ENCODE assay signal across 1 cellular context in genomic region chr7:873367-874002, GRCh38.
TF ChIP-seq lines count a peak whose summit lies in the region.

No MANE protein-coding gene starts in this region.

TF ChIP-seq in HepG2, 621 proteins besides CTCF, POLR2A, EP300 and RAD21 (continued from another document and continues in another):
- TF ChIP-seq RNF219 (CRISPR knock-in tag; IDR thresholded peaks at IDR 0.05), result no peak
- TF ChIP-seq ZNF33A (CRISPR knock-in tag; IDR thresholded peaks at IDR 0.05; ENCODE audit: borderline replicate concordance), result no peak
- no peak for TF ChIP-seq ZNF101 (CRISPR knock-in tag; IDR thresholded peaks at IDR 0.05; ENCODE audit: borderline replicate concordance, low read depth)
- TF ChIP-seq IRF9 (CRISPR knock-in tag; IDR thresholded peaks at IDR 0.05; ENCODE audit: borderline replicate concordance), result peak; percentile 75
- no peak for TF ChIP-seq TRIM24 (CRISPR knock-in tag; IDR thresholded peaks at IDR 0.05)
- TF ChIP-seq ZBTB3 (CRISPR knock-in tag; IDR thresholded peaks at IDR 0.05; ENCODE audit: borderline replicate concordance, low read depth), result no peak
- no peak; the same call in 1 of the 2 replicates for TF ChIP-seq DR1 (CRISPR knock-in tag; IDR thresholded peaks at IDR 0.05)
- no peak for TF ChIP-seq HIVEP1 (CRISPR knock-in tag; IDR thresholded peaks at IDR 0.05)
- TF ChIP-seq SMAD3 (CRISPR knock-in tag; IDR thresholded peaks at IDR 0.05), result peak; percentile 94
- TF ChIP-seq ZNF724P (CRISPR knock-in tag; IDR thresholded peaks at IDR 0.05; ENCODE audit: borderline replicate concordance), result 0 out of 2 replicates have a peak, but pooled peaks have one; percentile 59
- TF ChIP-seq THYN1 (CRISPR knock-in tag; IDR thresholded peaks at IDR 0.05; ENCODE audit: borderline replicate concordance, low read depth), result no peak
- 0 out of 2 replicates have a peak, but pooled peaks have one; percentile 41 for TF ChIP-seq PHF8 (CRISPR knock-in tag; IDR thresholded peaks at IDR 0.05)
- peak; percentile 88 for TF ChIP-seq XRCC5 (optimal IDR thresholded peaks at IDR 0.05; ENCODE audit: low read length)
- TF ChIP-seq HNF1A (IDR thresholded peaks at IDR 0.05; ENCODE audit: low read depth), result no peak
- TF ChIP-seq HNF1A (CRISPR knock-in tag; IDR thresholded peaks at IDR 0.05; ENCODE audit: borderline replicate concordance), result no peak
- no peak for TF ChIP-seq PLRG1 (conservative IDR thresholded peaks at IDR 0.05)
- peak; percentile 94 for TF ChIP-seq AKNA (CRISPR knock-in tag; IDR thresholded peaks at IDR 0.05; ENCODE audit: borderline replicate concordance)
- 0 out of 2 replicates have a peak, but pooled peaks have one; percentile 78 for TF ChIP-seq ZNF543 (CRISPR knock-in tag; IDR thresholded peaks at IDR 0.05)
- peak; percentile 42; the same call in 1 of the 2 replicates for TF ChIP-seq ZBTB10 (CRISPR knock-in tag; IDR thresholded peaks at IDR 0.05; ENCODE audit: borderline replicate concordance)
- TF ChIP-seq NR2F2 (IDR thresholded peaks at IDR 0.05; ENCODE audit: borderline replicate concordance, low read depth), result no peak
- TF ChIP-seq PRMT3 (CRISPR knock-in tag; IDR thresholded peaks at IDR 0.05; ENCODE audit: borderline replicate concordance, low read depth), result peak; percentile 40; the same call in 1 of the 2 replicates
- peak in 1 of 2 experiments; percentile 74; a peak in 2 of 4 replicates for TF ChIP-seq NR2F1 (CRISPR knock-in tag; IDR thresholded peaks at IDR 0.05)
- TF ChIP-seq GLI4 (CRISPR knock-in tag; IDR thresholded peaks at IDR 0.05; ENCODE audit: borderline replicate concordance), result no peak
- peak; percentile 38; the same call in 1 of the 2 replicates for TF ChIP-seq NAIF1 (CRISPR knock-in tag; IDR thresholded peaks at IDR 0.05; ENCODE audit: borderline replicate concordance)
- TF ChIP-seq ZBTB43 (CRISPR knock-in tag; conservative IDR thresholded peaks at IDR 0.05), result peak; percentile 96
- TF ChIP-seq MXD1 (CRISPR knock-in tag; IDR thresholded peaks at IDR 0.05), result peak; percentile 90; the same call in 1 of the 2 replicates
- no peak for TF ChIP-seq TCF7L2 (IDR thresholded peaks at IDR 0.05; ENCODE audit: low read depth, low read length)
- no peak for TF ChIP-seq TRIM22 (IDR thresholded peaks at IDR 0.05)
- TF ChIP-seq CREM (IDR thresholded peaks at IDR 0.05), result no peak
- no peak for TF ChIP-seq CREM (CRISPR knock-in tag; IDR thresholded peaks at IDR 0.05)
- TF ChIP-seq ZKSCAN1 (IDR thresholded peaks at IDR 0.05; ENCODE audit: low read length), result no peak
- TF ChIP-seq YY1 (IDR thresholded peaks at IDR 0.05; ENCODE audit: insufficient read depth, insufficient replicate concordance, low read depth, low read length), result no peak
- TF ChIP-seq ETV6 (CRISPR knock-in tag; conservative IDR thresholded peaks at IDR 0.05), result 0 out of 2 replicates have a peak, but pooled peaks have one; percentile 45
- TF ChIP-seq ZNF18 (CRISPR knock-in tag; IDR thresholded peaks at IDR 0.05; ENCODE audit: insufficient replicate concordance), result peak; percentile 75
- peak; percentile 90 for TF ChIP-seq ZNF451 (CRISPR knock-in tag; IDR thresholded peaks at IDR 0.05)
- peak; percentile 88; the same call in 1 of the 2 replicates for TF ChIP-seq PLSCR1 (CRISPR knock-in tag; IDR thresholded peaks at IDR 0.05; ENCODE audit: borderline replicate concordance)
- TF ChIP-seq ZNF124 (CRISPR knock-in tag; IDR thresholded peaks at IDR 0.05), result peak; percentile 80; the same call in 1 of the 2 replicates
- TF ChIP-seq MAF1 (CRISPR knock-in tag; IDR thresholded peaks at IDR 0.05; ENCODE audit: borderline replicate concordance), result no peak
- TF ChIP-seq ZFP36L1 (CRISPR knock-in tag; IDR thresholded peaks at IDR 0.05), result peak; percentile 99
